Comparison of ENCODE assay signal across 9 cellular contexts in the genomic region with DNA sequence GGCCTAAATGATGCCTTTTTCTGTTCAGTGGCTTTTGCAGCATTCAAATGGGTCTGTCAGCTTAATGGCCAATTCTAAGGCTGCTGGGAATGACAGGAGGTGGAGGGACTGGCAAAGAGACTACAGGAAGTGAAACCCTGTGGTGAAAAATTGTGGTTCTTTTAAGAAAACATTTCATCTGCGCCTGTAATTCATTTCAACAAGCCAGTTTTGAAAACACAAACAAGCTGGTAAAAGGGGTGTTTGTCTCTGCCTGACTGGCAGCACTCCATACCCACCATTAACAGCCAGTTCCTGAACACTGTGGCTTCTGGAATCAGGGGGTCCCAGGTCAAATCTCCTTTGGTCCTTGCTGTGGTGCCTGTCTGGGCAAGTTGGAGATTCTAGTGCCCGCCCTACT. TPM values are rescaled to one million over a fixed set of nuclear protein-coding genes. Genes with fewer than 3 reads are reported as not detected.
DNase-seq lines count a peak whose midpoint lies in the region; ATAC-seq, FAIRE-seq and TF ChIP-seq lines count a peak whose summit lies in the region.
"Had no signal": no experiment of that assay in that cellular context is flagged by ENCODE, and none has a peak within 500 bp of the region (broad histone marks: within the 10 kb centered on the region; RNA-seq: fewer than 3 reads in every experiment).

No MANE protein-coding gene starts in this region.

- H3K9me3 Mint-ChIP-seq in activated B cell treated with CpG ODN at 0.5 μM for 24 hours, result peaks cover 6% of the 10 kb centered on the region

- H3K4me1 Mint-ChIP-seq in activated B cell treated with CpG ODN at 0.5 μM for 24 hours, result peaks cover 60% of the 10 kb centered on the region

- no peak overlapping the region for H3K4me3 ChIP-seq in small intestine (ENCODE audit: low read depth in 1 of 2, low read length in 2 of 2)

- peaks cover 7% of the 10 kb centered on the region for H3K36me3 Mint-ChIP-seq in activated B cell treated with CpG ODN at 0.5 μM for 24 hours (ENCODE audit: low read depth)

- peak overlapping the region; percentile 83 for H3K27ac Mint-ChIP-seq in activated B cell treated with CpG ODN at 0.5 μM for 24 hours

- CTCF ChIA-PET in activated B cell treated with CpG ODN at 0.5 μM for 24 hours (lab: Charles Lee), result interaction anchor here (0.5 to 2.7 kb wide), 8 partner anchors 12 to 211 kb away, joined by 3 to 13 read pairs (median 4); no protein-coding TSS in a partner anchor

- H3K27me3 Mint-ChIP-seq in activated B cell treated with CpG ODN at 0.5 μM for 24 hours, result no peaks in the 10 kb centered on the region

- H3K4me1 ChIP-seq in small intestine (ENCODE audit: control insufficient read depth in 2 of 2, insufficient read depth in 1 of 2, low read depth in 1 of 2, low read length in 1 of 2), result peaks cover 6 to 9% of the 10 kb centered on the region in 2 donors

- H3K9me3 ChIP-seq in small intestine (ENCODE audit: control insufficient read depth, low read depth), result no peaks in the 10 kb centered on the region

- H3K27ac ChIP-seq in small intestine (ENCODE audit: low read depth in 1 of 2, low read length in 1 of 2), result peak overlapping the region; percentile 35 to 93
- H3K27ac ChIP-seq: C4-2B had no signal

- H3K36me3 ChIP-seq in small intestine (ENCODE audit: control insufficient read depth in 2 of 2, insufficient read depth in 2 of 2, low read length in 2 of 2), result no peaks in the 10 kb centered on the region

- POLR2A ChIA-PET in activated B cell treated with CpG ODN at 0.5 μM for 24 hours (lab: Charles Lee), result interaction anchor here (0.6 to 2.1 kb wide), 13 partner anchors 12 to 251 kb away, joined by 3 to 10 read pairs (median 4); partner anchors contain the start of gene IL21R

- TF ChIP-seq CTCF in activated B cell treated with CpG ODN at 0.5 μM for 24 hours (IDR thresholded peaks at IDR 0.05), result no peak

- H3K4me3 Mint-ChIP-seq in activated B cell treated with CpG ODN at 0.5 μM for 24 hours, result peak overlapping the region; percentile 61

- no peaks in the 10 kb centered on the region for H3K27me3 ChIP-seq in small intestine (ENCODE audit: control insufficient read depth in 2 of 2, insufficient read depth in 2 of 2, low read length in 2 of 2)

- DNase-seq in activated effector memory CD4-positive, alpha-beta T cell treated with Interleukin-2 at 50 U/mL for 16 hours, result peak; percentile 13
- no peak for DNase-seq in activated effector memory CD4-positive, alpha-beta T cell treated with anti-CD3 and anti-CD28 coated beads, Interleukin-2, amount 50 U/mL, for 16 hours
- DNase-seq in activated B cell treated with CpG ODN at 0.5 μM for 24 hours (no peak), small intestine (peak; percentile 38), glomerular visceral epithelial cell (ENCODE audit: extremely low spot score) (no peak), NCI-H1436 (lab: John Stamatoyannopoulos, UW) (no peak), NCI-H510A treated with DMSO at 0.1 percent for 48 hours (lab: John Stamatoyannopoulos, UW) (no peak)

- no peak for FAIRE-seq in small intestine (lab: Jason Lieb, UNC)

- ATAC-seq in HG03354 (IDR thresholded peaks at IDR 0.05; ENCODE audit: poor library complexity, severe bottlenecking, unreplicated experiment) (peak; percentile 36), activated B cell treated with CpG ODN at 0.5 μM for 24 hours (ENCODE audit: low read depth) (peak; percentile 12)

- 56 to 77% (median 63%) methylated on average over 2 of the region's 2 CpGs for WGBS in small intestine, 3 donors

- intact Hi-C loops in activated B cell treated with CpG ODN at 0.5 μM for 24 hours (cut with micrococcal nuclease), result loop anchor here (1.0 kb wide), 1 partner anchor 20 kb away; no protein-coding TSS in a partner anchor

RNA-seq across cellular contexts. Expression of gene KDM8, which starts 3.6 kb away (rescaled TPM):
- 13.4 and 17.9 TPM in 2 replicates for total RNA-seq in activated B cell treated with CpG ODN at 0.5 μM for 24 hours
- 100 to 1,000 TPM in 1 of 3 donors, 10 to 100 TPM in 1, 1 to 10 TPM in 1; 8.7 to 117 (median 67.6) TPM for polyA plus RNA-seq in small intestine

Comparison
In these comparisons a context has a peak if more than half of its experiments do, and no peak if none do; other contexts are left out.
1. DNase-seq: peak in activated effector memory CD4-positive, alpha-beta T cell treated with Interleukin-2 at 50 U/mL for 16 hours (single experiment) and small intestine (single experiment); none in activated effector memory CD4-positive, alpha-beta T cell treated with anti-CD3 and anti-CD28 coated beads, Interleukin-2, amount 50 U/mL, for 16 hours (single experiment), activated B cell treated with CpG ODN at 0.5 μM for 24 hours (single experiment), glomerular visceral epithelial cell (single experiment), NCI-H1436 (single experiment) and NCI-H510A treated with DMSO at 0.1 percent for 48 hours (single experiment).